In the genomic region with DNA sequence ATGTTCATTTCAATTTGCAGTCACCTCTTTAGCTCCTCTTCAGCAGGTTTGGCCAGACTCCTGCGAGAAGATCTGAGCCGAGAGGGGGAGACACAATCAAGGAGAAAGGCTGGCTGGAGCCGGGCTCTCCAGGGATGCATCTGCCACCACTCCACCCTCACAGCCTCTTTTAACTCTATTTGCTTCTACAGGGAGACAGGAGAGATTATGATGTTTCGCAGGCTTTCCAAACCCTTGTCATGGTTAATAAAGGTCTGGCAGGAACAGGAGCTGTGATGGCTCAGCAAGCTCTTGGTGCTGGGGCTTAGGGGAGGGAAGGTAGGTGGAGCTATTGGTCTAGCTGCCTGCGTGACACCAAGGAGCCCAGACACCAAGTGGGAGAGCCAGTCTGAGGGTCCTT, we compare ENCODE assay signal across 13 cellular contexts.
DNase-seq lines count a peak whose midpoint lies in the region; ATAC-seq, FAIRE-seq and TF ChIP-seq lines count a peak whose summit lies in the region.
"Had no signal": no experiment of that assay in that cellular context is flagged by ENCODE, and none has a peak within 500 bp of the region (broad histone marks: within the 10 kb centered on the region; RNA-seq: fewer than 3 reads in every experiment).

No MANE protein-coding gene starts in this region.

- WGBS in testis, 2 donors, result 55 to 56% methylated on average over 5 of the region's 5 CpGs

- in situ Hi-C loops in SK-MEL-5 (cut with HindIII; ENCODE audit: low pct_unique_long_range_greater_than_20kb, low sequenced_read_pairs), result no loop called here

- DNase-seq in NCI-H510A treated with DMSO at 0.1 percent for 48 hours (lab: John Stamatoyannopoulos, UW) (peak; percentile 0), NCI-H510A (lab: John Stamatoyannopoulos, UW) (no peak), SK-MEL-5 (ENCODE audit: low read depth, low spot score) (peak; percentile 16), cardiac muscle cell (ENCODE audit: low read depth in 1 of 2, low spot score in 1 of 2) (peak; percentile 49 to 65), testis (peak; percentile 30), upper lobe of right lung (no peak), GM12891 (ENCODE audit: insufficient read length, low spot score) (no peak), germinal center (ENCODE audit: low spot score) (no peak)
- DNase-seq: amniotic stem cell, esophagus squamous epithelium, mesenchymal stem cell, NCI-H1048 had no signal

- H3K27me3 ChIP-seq in cardiac muscle cell, result no peaks in the 10 kb centered on the region
- H3K27me3 ChIP-seq in testis, result no peaks in the 10 kb centered on the region
- H3K27me3 ChIP-seq in upper lobe of right lung, result no peaks in the 10 kb centered on the region

- H3K9me3 ChIP-seq in cardiac muscle cell (ENCODE audit: low read depth) (no peaks in the 10 kb centered on the region), testis (no peaks in the 10 kb centered on the region), upper lobe of right lung (no peaks in the 10 kb centered on the region)
- H3K9me3 ChIP-seq: esophagus squamous epithelium had no signal

- intact Hi-C loops in testis (cut with DNase I; ENCODE audit: low total_unique reads), result no loop called here
- intact Hi-C loops in upper lobe of right lung (cut with DNase I), result no loop called here

- TF ChIP-seq CTCF in cardiac muscle cell (IDR thresholded peaks at IDR 0.05; ENCODE audit: low read depth, low read length), result peak; percentile 42
- no peak for TF ChIP-seq CTCF in testis (IDR thresholded peaks at IDR 0.05)
- no peak for TF ChIP-seq CTCF in upper lobe of right lung (IDR thresholded peaks at IDR 0.05)

- TF ChIP-seq POLR2A in testis (IDR thresholded peaks at IDR 0.05) (no peak), GM12891 (IDR thresholded peaks at IDR 0.05; ENCODE audit: low read depth, low read length) (no peak)

- ATAC-seq in upper lobe of right lung, result no peak

- H3K4me3 ChIP-seq in cardiac muscle cell (no peak overlapping the region), testis (no peak overlapping the region), upper lobe of right lung (no peak overlapping the region)
- H3K4me3 ChIP-seq: esophagus squamous epithelium had no signal

- FAIRE-seq in GM12891 (lab: Jason Lieb, UNC), result no peak
- FAIRE-seq: A204.1 had no signal

- H3K27ac ChIP-seq in cardiac muscle cell, result peak overlapping the region; percentile 24
- no peak overlapping the region for H3K27ac ChIP-seq in testis
- H3K27ac ChIP-seq in upper lobe of right lung, result no peak overlapping the region

- no peaks in the 10 kb centered on the region for H3K4me1 ChIP-seq in cardiac muscle cell (ENCODE audit: low read depth)
- H3K4me1 ChIP-seq in testis, result no peaks in the 10 kb centered on the region
- no peaks in the 10 kb centered on the region for H3K4me1 ChIP-seq in upper lobe of right lung
- H3K4me1 ChIP-seq: esophagus squamous epithelium had no signal

- no peaks in the 10 kb centered on the region for H3K36me3 ChIP-seq in cardiac muscle cell
- no peaks in the 10 kb centered on the region for H3K36me3 ChIP-seq in testis (ENCODE audit: low read depth, missing control alignments)
- no peaks in the 10 kb centered on the region for H3K36me3 ChIP-seq in upper lobe of right lung
- H3K36me3 ChIP-seq: esophagus squamous epithelium had no signal

TF ChIP-seq in GM12891, 5 proteins besides CTCF, POLR2A, EP300 and RAD21:
- TF ChIP-seq POU2F2 (IDR thresholded peaks at IDR 0.05; ENCODE audit: low read depth, low read length), result no peak
- TF ChIP-seq SPI1 (IDR thresholded peaks at IDR 0.05; ENCODE audit: low read depth, low read length), result no peak

Comparison
In these comparisons a context has a peak if more than half of its experiments do, and no peak if none do; other contexts are left out.
1. DNase-seq: peak in NCI-H510A treated with DMSO at 0.1 percent for 48 hours (single experiment), SK-MEL-5 (single experiment), cardiac muscle cell (2 of 2) and testis (single experiment); none in NCI-H510A (single experiment), upper lobe of right lung (single experiment), GM12891 (single experiment) and germinal center (single experiment).